In the genomic region with DNA sequence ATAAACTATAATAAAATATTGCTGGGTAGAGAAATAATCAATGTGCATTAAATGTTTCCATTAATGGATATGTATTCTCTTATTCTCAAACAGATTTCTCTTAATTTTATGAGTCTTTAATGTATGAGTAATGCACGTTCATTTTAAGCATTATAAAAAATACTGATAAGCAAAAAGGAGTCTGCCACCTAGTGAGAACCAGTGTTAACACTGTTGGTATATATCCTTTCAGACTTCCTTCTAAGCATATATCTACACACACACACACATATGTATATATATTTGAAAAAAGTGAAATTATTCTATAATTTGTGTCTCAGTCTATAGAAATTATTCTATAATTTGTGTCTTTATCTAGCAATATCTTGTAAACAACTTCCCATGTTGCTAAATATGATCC, we compare ENCODE assay signal across 18 cellular contexts. TPM values are rescaled to one million over a fixed set of nuclear protein-coding genes. Genes with fewer than 3 reads are reported as not detected.
DNase-seq lines count a peak whose midpoint lies in the region; ATAC-seq, FAIRE-seq and TF ChIP-seq lines count a peak whose summit lies in the region.
"Had no signal": no experiment of that assay in that cellular context is flagged by ENCODE, and none has a peak within 500 bp of the region (broad histone marks: within the 10 kb centered on the region; RNA-seq: fewer than 3 reads in every experiment).

No MANE protein-coding gene starts in this region.

- peaks cover 0 to 3% of the 10 kb centered on the region in 2 donors for H3K27me3 ChIP-seq in breast epithelium
- H3K27me3 ChIP-seq: stomach had no signal

- no peaks in the 10 kb centered on the region for H3K27me3 Mint-ChIP-seq in MCF 10A (ENCODE audit: insufficient read depth, unreplicated experiment)
- H3K27me3 Mint-ChIP-seq in natural killer cell treated with Interleukin-12 subunit alpha and Interleukin-12 subunit beta and Interleukin-15 and Interleukin-18, amount 100 ng/mL, for 72 hours = peaks cover 0 to 4% of the 10 kb centered on the region in 2 donors
- H3K27me3 Mint-ChIP-seq: B cell; naive thymus-derived CD4-positive, alpha-beta T cell had no signal

- ATAC-seq in natural killer cell treated with Interleukin-12 subunit alpha and Interleukin-12 subunit beta and Interleukin-15 and Interleukin-18, amount 100 ng/mL, for 72 hours = no peak
- ATAC-seq in HG02642 (IDR thresholded peaks at IDR 0.05; ENCODE audit: poor library complexity, unreplicated experiment) = no peak
- ATAC-seq: activated T-cell treated with anti-CD3 and anti-CD28 coated beads, Interleukin-2, amount 50 U/mL, for 72 hours; left cardiac atrium; naive thymus-derived CD4-positive, alpha-beta T cell had no signal

- no peak overlapping the region for H3K27ac ChIP-seq in breast epithelium
- H3K27ac ChIP-seq: stomach had no signal

- CTCF ChIA-PET in MCF 10A (lab: Yijun Ruan, JAX) = interaction anchor here (0.7 to 1.2 kb wide), 2 partner anchors 665 to 672 kb away, joined by 3 read pairs; no protein-coding TSS in a partner anchor

- H3K4me3 ChIP-seq in breast epithelium = no peak overlapping the region
- H3K4me3 ChIP-seq: stomach had no signal

- TF ChIP-seq CTCF in MCF 10A (IDR thresholded peaks at IDR 0.05; ENCODE audit: unreplicated experiment) (peak; percentile 20), breast epithelium (IDR thresholded peaks at IDR 0.05) (no peak)

- no peak overlapping the region for H3K4me3 Mint-ChIP-seq in MCF 10A (ENCODE audit: unreplicated experiment)
- H3K4me3 Mint-ChIP-seq in natural killer cell treated with Interleukin-12 subunit alpha and Interleukin-12 subunit beta and Interleukin-15 and Interleukin-18, amount 100 ng/mL, for 72 hours = no peak overlapping the region
- H3K4me3 Mint-ChIP-seq: activated T-cell treated with anti-CD3 and anti-CD28 coated beads, Interleukin-2, amount 50 U/mL, for 72 hours; B cell; naive thymus-derived CD4-positive, alpha-beta T cell had no signal

- no peak overlapping the region for H3K27ac Mint-ChIP-seq in MCF 10A (ENCODE audit: low read depth, unreplicated experiment)
- H3K27ac Mint-ChIP-seq in natural killer cell treated with Interleukin-12 subunit alpha and Interleukin-12 subunit beta and Interleukin-15 and Interleukin-18, amount 100 ng/mL, for 72 hours = no peak overlapping the region
- H3K27ac Mint-ChIP-seq: activated T-cell treated with anti-CD3 and anti-CD28 coated beads, Interleukin-2, amount 50 U/mL, for 72 hours; B cell; naive thymus-derived CD4-positive, alpha-beta T cell had no signal

- H3K36me3 ChIP-seq in breast epithelium = no peaks in the 10 kb centered on the region

- no TSS peak for BruUV-seq in MCF 10A (replicated peaks; lab: Mats Ljungman, UMichigan)

- POLR2A ChIA-PET in MCF 10A (lab: Yijun Ruan, JAX) = interaction anchor here (0.6 kb wide), 1 partner anchor 80 kb away, joined by 3 read pairs; no protein-coding TSS in a partner anchor

- no peaks in the 10 kb centered on the region for H3K9me3 ChIP-seq in breast epithelium
- H3K9me3 ChIP-seq: stomach had no signal

- peaks cover 21% of the 10 kb centered on the region for H3K36me3 Mint-ChIP-seq in MCF 10A (ENCODE audit: insufficient read depth, unreplicated experiment)
- H3K36me3 Mint-ChIP-seq in natural killer cell treated with Interleukin-12 subunit alpha and Interleukin-12 subunit beta and Interleukin-15 and Interleukin-18, amount 100 ng/mL, for 72 hours = peaks cover 5% of the 10 kb centered on the region

- H3K4me1 Mint-ChIP-seq in MCF 10A (ENCODE audit: insufficient read depth, unreplicated experiment) = no peaks in the 10 kb centered on the region
- no peaks in the 10 kb centered on the region for H3K4me1 Mint-ChIP-seq in natural killer cell treated with Interleukin-12 subunit alpha and Interleukin-12 subunit beta and Interleukin-15 and Interleukin-18, amount 100 ng/mL, for 72 hours (ENCODE audit: low read depth in 2 of 2)
- H3K4me1 Mint-ChIP-seq: B cell; naive thymus-derived CD4-positive, alpha-beta T cell had no signal

- H3K9me3 Mint-ChIP-seq in MCF 10A (ENCODE audit: unreplicated experiment) = no peaks in the 10 kb centered on the region
- no peaks in the 10 kb centered on the region for H3K9me3 Mint-ChIP-seq in natural killer cell treated with Interleukin-12 subunit alpha and Interleukin-12 subunit beta and Interleukin-15 and Interleukin-18, amount 100 ng/mL, for 72 hours
- H3K9me3 Mint-ChIP-seq: activated T-cell treated with anti-CD3 and anti-CD28 coated beads, Interleukin-2, amount 50 U/mL, for 72 hours; naive thymus-derived CD4-positive, alpha-beta T cell had no signal

- FAIRE-seq in RCC 7860 (lab: Jason Lieb, UNC) = peak; percentile 62
- FAIRE-seq: GM12892 had no signal

- no peak for TF ChIP-seq POLR2A in breast epithelium (IDR thresholded peaks at IDR 0.05)

- DNase-seq in MCF 10A (ENCODE audit: unreplicated experiment) (peak; percentile 13), breast epithelium (ENCODE audit: low spot score in 2 of 2) (no peak), RCC 7860 (ENCODE audit: low spot score) (no peak), dermis blood vessel endothelial cell (peak; percentile 15), renal cortical epithelial cell (ENCODE audit: low read depth) (peak; percentile 2), LoVo (ENCODE audit: low spot score) (no peak)
- DNase-seq in natural killer cell treated with Interleukin-12 subunit alpha and Interleukin-12 subunit beta and Interleukin-15 and Interleukin-18, amount 100 ng/mL, for 72 hours (ENCODE audit: low spot score) = no peak
- DNase-seq: activated T-cell treated with anti-CD3 and anti-CD28 coated beads, Interleukin-2, amount 50 U/mL, for 72 hours; effector memory CD4-positive, alpha-beta T cell; head of caudate nucleus; left cardiac atrium; naive thymus-derived CD4-positive, alpha-beta T cell; NCI-H1105; NCI-H69; stomach had no signal

- intact Hi-C loops in MCF 10A (cut with micrococcal nuclease) (loop anchor here (2.0 kb wide), 1 partner anchor 278 kb away; no protein-coding TSS in a partner anchor), breast epithelium (cut with DNase I; ENCODE audit: low total_unique reads) (no loop called here)

- H3K4me1 ChIP-seq in breast epithelium = no peaks in the 10 kb centered on the region
- H3K4me1 ChIP-seq: stomach had no signal

RNA-seq across cellular contexts. Expression of gene MTMR1, which starts 49.9 kb away (rescaled TPM):
- total RNA-seq in MCF 10A (2022) (21.8 and 24.7 TPM in 2 replicates), breast epithelium (10 to 100 TPM; 13.6 to 35.6 (median 23.3) TPM), dermis blood vessel endothelial cell (15.1 and 17.4 TPM in 2 replicates), renal cortical epithelial cell (22.6 and 34.4 TPM in 2 replicates)
- total RNA-seq in natural killer cell treated with Interleukin-12 subunit alpha and Interleukin-12 subunit beta and Interleukin-15 and Interleukin-18, amount 100 ng/mL, for 72 hours = 10 to 100 TPM; 32.1 to 37.1 TPM

Comparison
In these comparisons a context has a peak if more than half of its experiments do, and no peak if none do; other contexts are left out.
1. DNase-seq: peak in MCF 10A (single experiment), dermis blood vessel endothelial cell (single experiment) and renal cortical epithelial cell (single experiment); none in breast epithelium (0 of 2), RCC 7860 (single experiment), LoVo (single experiment) and natural killer cell treated with Interleukin-12 subunit alpha and Interleukin-12 subunit beta and Interleukin-15 and Interleukin-18, amount 100 ng/mL, for 72 hours (single experiment).